In the genomic region with DNA sequence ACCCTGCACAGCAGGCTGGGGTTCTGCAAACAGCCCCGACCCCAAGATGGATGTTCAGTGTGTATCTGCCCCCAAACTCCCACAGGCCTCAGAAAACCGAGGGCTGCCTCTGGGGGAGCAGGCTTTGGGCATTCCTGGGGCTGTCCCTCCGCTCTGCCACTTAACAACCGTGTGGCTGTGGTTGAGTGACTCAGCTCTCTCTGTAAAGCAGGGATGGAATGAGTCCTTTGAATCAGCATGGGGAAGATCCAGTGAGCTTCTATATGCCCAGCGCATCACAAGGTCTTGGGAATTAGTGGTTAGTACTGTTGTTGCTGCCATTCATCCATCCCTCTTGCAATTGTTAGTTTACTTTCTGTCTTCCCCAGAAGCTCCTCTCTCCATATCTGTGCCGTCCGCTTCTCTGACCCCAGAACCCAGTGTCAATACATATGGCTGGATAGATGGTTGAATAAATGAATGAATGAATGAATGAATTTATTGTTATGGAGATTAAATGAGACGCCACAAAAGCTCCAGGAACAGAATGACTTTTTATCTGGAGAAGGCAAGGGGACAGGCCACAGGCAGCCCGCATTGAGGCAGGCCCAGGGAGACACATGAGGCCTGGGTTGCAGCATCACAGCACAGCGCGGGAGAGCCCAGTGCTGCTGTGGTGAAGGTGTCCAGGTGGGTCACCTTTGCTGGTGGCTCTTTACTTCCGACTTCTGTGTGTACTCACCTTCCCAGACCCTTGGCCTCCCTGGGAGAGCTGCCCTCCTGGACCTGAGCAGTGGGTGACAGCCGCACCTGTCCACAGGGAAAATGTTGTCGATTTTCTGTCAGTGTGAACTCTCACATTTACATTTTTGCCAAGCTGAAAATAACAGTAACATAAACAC, we compare ENCODE assay signal across 8 cellular contexts.
DNase-seq lines count a peak whose midpoint lies in the region; ATAC-seq and TF ChIP-seq lines count a peak whose summit lies in the region.

No MANE protein-coding gene starts in this region.

- TF ChIP-seq CTCF in fibroblast of villous mesenchyme (IDR thresholded peaks at IDR 0.05; ENCODE audit: insufficient read depth, low read depth, low read length): no peak
- no peak for TF ChIP-seq CTCF in mesothelial cell of epicardium (IDR thresholded peaks at IDR 0.05; ENCODE audit: unreplicated experiment)

- H3K36me3 Mint-ChIP-seq in T-helper 2 cell treated with Interferon-gamma antibody and Interleukin-4, amounts not matched to agents 5 μg/mL and 100 μg/mL, for 36 hours (ENCODE audit: low read depth): no peaks in the 10 kb centered on the region
- no peaks in the 10 kb centered on the region for H3K36me3 Mint-ChIP-seq in stimulated activated effector memory CD8-positive, alpha-beta T cell treated with anti-CD3 and anti-CD28 coated beads, Interleukin-12 subunit alpha, Interleukin-12 subunit beta, amount 100 ng/mL, for 72 hours
- no peaks in the 10 kb centered on the region for H3K36me3 Mint-ChIP-seq in mesothelial cell of epicardium

- peaks cover 5% of the 10 kb centered on the region for H3K4me1 Mint-ChIP-seq in T-helper 2 cell treated with Interferon-gamma antibody and Interleukin-4, amounts not matched to agents 5 μg/mL and 100 μg/mL, for 36 hours (ENCODE audit: low read depth)
- peaks cover 9% of the 10 kb centered on the region for H3K4me1 Mint-ChIP-seq in stimulated activated effector memory CD8-positive, alpha-beta T cell treated with anti-CD3 and anti-CD28 coated beads, Interleukin-12 subunit alpha, Interleukin-12 subunit beta, amount 100 ng/mL, for 72 hours
- peaks cover 6% of the 10 kb centered on the region for H3K4me1 Mint-ChIP-seq in mesothelial cell of epicardium

- peaks cover 18% of the 10 kb centered on the region for H3K9me3 Mint-ChIP-seq in T-helper 2 cell treated with Interferon-gamma antibody and Interleukin-4, amounts not matched to agents 5 μg/mL and 100 μg/mL, for 36 hours
- H3K9me3 Mint-ChIP-seq in stimulated activated effector memory CD8-positive, alpha-beta T cell treated with anti-CD3 and anti-CD28 coated beads, Interleukin-12 subunit alpha, Interleukin-12 subunit beta, amount 100 ng/mL, for 72 hours: no peaks in the 10 kb centered on the region
- H3K9me3 Mint-ChIP-seq in mesothelial cell of epicardium: peaks cover 4% of the 10 kb centered on the region

- no peaks in the 10 kb centered on the region for H3K27me3 Mint-ChIP-seq in T-helper 2 cell treated with Interferon-gamma antibody and Interleukin-4, amounts not matched to agents 5 μg/mL and 100 μg/mL, for 36 hours (ENCODE audit: low read depth)
- H3K27me3 Mint-ChIP-seq in mesothelial cell of epicardium (ENCODE audit: low read depth): no peaks in the 10 kb centered on the region

- H3K27ac Mint-ChIP-seq in T-helper 2 cell treated with Interferon-gamma antibody and Interleukin-4, amounts not matched to agents 5 μg/mL and 100 μg/mL, for 36 hours: no peak overlapping the region
- peak overlapping the region; percentile 64 for H3K27ac Mint-ChIP-seq in stimulated activated effector memory CD8-positive, alpha-beta T cell treated with anti-CD3 and anti-CD28 coated beads, Interleukin-12 subunit alpha, Interleukin-12 subunit beta, amount 100 ng/mL, for 72 hours
- no peak overlapping the region for H3K27ac Mint-ChIP-seq in mesothelial cell of epicardium

- H3K4me3 ChIP-seq in fibroblast of villous mesenchyme (ENCODE audit: low read depth, low read length): no peak overlapping the region

- no peak overlapping the region for H3K4me3 Mint-ChIP-seq in T-helper 2 cell treated with Interferon-gamma antibody and Interleukin-4, amounts not matched to agents 5 μg/mL and 100 μg/mL, for 36 hours
- no peak overlapping the region for H3K4me3 Mint-ChIP-seq in stimulated activated effector memory CD8-positive, alpha-beta T cell treated with anti-CD3 and anti-CD28 coated beads, Interleukin-12 subunit alpha, Interleukin-12 subunit beta, amount 100 ng/mL, for 72 hours
- no peak overlapping the region for H3K4me3 Mint-ChIP-seq in mesothelial cell of epicardium

- peak; percentile 34 for DNase-seq in T-helper 2 cell treated with Interferon-gamma antibody and Interleukin-4, amounts not matched to agents 5 μg/mL and 100 μg/mL, for 36 hours (ENCODE audit: low spot score)
- DNase-seq in T-helper 2 cell (no peak), SK-MEL-5 (ENCODE audit: low read depth, low spot score) (peak; percentile 19), fibroblast of villous mesenchyme (ENCODE audit: low read depth) (peak; percentile 60), mesothelial cell of epicardium (ENCODE audit: low spot score in 2 of 2, unreplicated experiment in 2 of 2) (no peak), NCI-H2081 (lab: John Stamatoyannopoulos, UW) (no peak)
- no peak for DNase-seq in stimulated activated effector memory CD8-positive, alpha-beta T cell treated with anti-CD3 and anti-CD28 coated beads, Interleukin-12 subunit alpha, Interleukin-12 subunit beta, amount 100 ng/mL, for 72 hours (ENCODE audit: low spot score in 2 of 2)

- in situ Hi-C loops in SK-MEL-5 (cut with HindIII; ENCODE audit: low pct_unique_long_range_greater_than_20kb, low sequenced_read_pairs): no loop called here

- ATAC-seq in stimulated activated effector memory CD8-positive, alpha-beta T cell treated with anti-CD3 and anti-CD28 coated beads, Interleukin-12 subunit alpha, Interleukin-12 subunit beta, amount 100 ng/mL, for 72 hours: peak; percentile 85
- ATAC-seq in HG02885 (IDR thresholded peaks at IDR 0.05; ENCODE audit: poor library complexity, unreplicated experiment): no peak

Comparison
In these comparisons a context has a peak if more than half of its experiments do, and no peak if none do; other contexts are left out.
1. DNase-seq: peak in T-helper 2 cell treated with Interferon-gamma antibody and Interleukin-4, amounts not matched to agents 5 μg/mL and 100 μg/mL, for 36 hours (single experiment), SK-MEL-5 (single experiment) and fibroblast of villous mesenchyme (single experiment); none in T-helper 2 cell (0 of 5), stimulated activated effector memory CD8-positive, alpha-beta T cell treated with anti-CD3 and anti-CD28 coated beads, Interleukin-12 subunit alpha, Interleukin-12 subunit beta, amount 100 ng/mL, for 72 hours (0 of 2), mesothelial cell of epicardium (0 of 2) and NCI-H2081 (0 of 2).